ENCODE assay signal across 8 cellular contexts in the genomic region with DNA sequence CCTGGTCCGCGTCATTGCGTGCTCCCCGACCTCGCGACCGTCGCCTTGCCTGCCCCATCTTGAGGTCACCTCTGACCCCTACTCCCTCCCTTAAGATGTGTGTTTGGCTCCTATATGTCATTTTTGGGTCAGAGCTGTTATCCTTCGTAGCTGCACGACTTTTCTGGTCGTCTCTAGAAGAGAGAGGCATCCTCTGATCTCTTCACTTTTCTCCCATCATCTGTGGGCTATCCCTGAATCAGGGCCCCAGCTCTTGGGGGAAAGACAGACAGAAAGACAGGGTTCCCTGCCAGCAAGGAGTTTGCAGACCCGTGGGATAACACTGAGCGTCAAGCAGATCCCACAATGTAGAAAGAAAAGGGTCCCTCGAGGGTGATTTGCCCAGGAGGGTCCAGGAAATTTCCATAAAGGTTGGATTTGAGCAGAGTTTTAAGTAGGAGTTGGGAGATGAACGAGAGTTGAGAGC. TPM values are rescaled to one million over a fixed set of nuclear protein-coding genes. Genes with fewer than 3 reads are reported as not detected.
DNase-seq lines count a peak whose midpoint lies in the region; ATAC-seq and TF ChIP-seq lines count a peak whose summit lies in the region.

No MANE protein-coding gene starts in this region.

- peak overlapping the region; percentile 55 for H2BK15ac ChIP-seq in neuronal stem cell (ENCODE audit: low read length)

- H3K36me3 Mint-ChIP-seq in CD14-positive monocyte, result peaks cover 14 to 20% of the 10 kb centered on the region in 2 donors
- H3K36me3 Mint-ChIP-seq in effector memory CD8-positive, alpha-beta T cell (ENCODE audit: insufficient read depth), result peaks cover 16% of the 10 kb centered on the region

- DNase-seq in CD14-positive monocyte (ENCODE audit: low spot score), result no peak
- DNase-seq in NT2/D1 (ENCODE audit: low read depth, low spot score), result no peak
- no peak for DNase-seq in effector memory CD8-positive, alpha-beta T cell
- no peak for DNase-seq in neuronal stem cell (ENCODE audit: low spot score)
- DNase-seq in NCI-H748 (lab: John Stamatoyannopoulos, UW; ENCODE audit: unreplicated experiment), result no peak
- no peak for DNase-seq in effector CD8-positive, alpha-beta T cell (lab: John Stamatoyannopoulos, UW)

- H2BK5ac ChIP-seq in neuronal stem cell (ENCODE audit: low read length), result peak overlapping the region; percentile 26

- H4K8ac ChIP-seq in neuronal stem cell (ENCODE audit: low read depth, low read length), result peak overlapping the region; percentile 19

- H3K9me3 Mint-ChIP-seq in CD14-positive monocyte, result peaks cover 0 to 3% (median 2%) of the 10 kb centered on the region in 7 donors
- no peaks in the 10 kb centered on the region for H3K9me3 Mint-ChIP-seq in effector memory CD8-positive, alpha-beta T cell

- H3K79me1 ChIP-seq in neuronal stem cell (ENCODE audit: low read depth, low read length), result peaks cover 5% of the 10 kb centered on the region

- no peak overlapping the region for H3K4ac ChIP-seq in neuronal stem cell (ENCODE audit: low read length)

- H2BK12ac ChIP-seq in neuronal stem cell (ENCODE audit: low read length), result no peak overlapping the region

- H3K4me3 ChIP-seq in NT2/D1 (ENCODE audit: insufficient read length, low read depth) (peak overlapping the region; percentile 93), neuronal stem cell (ENCODE audit: low read length in 2 of 2) (peak overlapping the region; percentile 72 to 99)

- peak overlapping the region; percentile 34 for H2AK5ac ChIP-seq in neuronal stem cell (ENCODE audit: low read depth, low read length)

- H3K9me3 ChIP-seq in NT2/D1 (ENCODE audit: insufficient read depth, low read length) (peaks cover 18% of the 10 kb centered on the region; the same call in 1 of the 2 replicates), neuronal stem cell (replicated peaks in 1 of 2; ENCODE audit: control insufficient read depth in 2 of 2, insufficient read depth in 1 of 2, low read depth in 1 of 2, low read length in 2 of 2) (peaks cover 6 to 15% of the 10 kb centered on the region in 2 donors)

- no peak overlapping the region for H2BK120ac ChIP-seq in neuronal stem cell (ENCODE audit: low read depth, low read length)

- no CpG with 5 or more reads among the region's 15 CpGs for WGBS in neuronal stem cell (ENCODE audit: extremely low coverage in 2 of 2, insufficient read length in 2 of 2, insufficient replicate concordance in 1 of 2), 2 donors

- H3K4me3 Mint-ChIP-seq in CD14-positive monocyte, result peak overlapping the region; percentile 89 to 99
- H3K4me3 Mint-ChIP-seq in effector memory CD8-positive, alpha-beta T cell, result peak overlapping the region; percentile 87 to 96

- H3K4me1 Mint-ChIP-seq in CD14-positive monocyte, result peaks cover 43% of the 10 kb centered on the region
- peaks cover 35 to 40% of the 10 kb centered on the region in 2 donors for H3K4me1 Mint-ChIP-seq in effector memory CD8-positive, alpha-beta T cell (ENCODE audit: low read depth in 2 of 2)

- H3K27ac Mint-ChIP-seq in CD14-positive monocyte, result peak overlapping the region; percentile 96 to 99 (median 99)
- peak overlapping the region; percentile 95 to 99 for H3K27ac Mint-ChIP-seq in effector memory CD8-positive, alpha-beta T cell

- peak overlapping the region; percentile 95 for H2AFZ ChIP-seq in neuronal stem cell (ENCODE audit: low read length)

- no peak for ATAC-seq in effector memory CD8-positive, alpha-beta T cell (replicated peaks)
- ATAC-seq in HG02798 (IDR thresholded peaks at IDR 0.05; ENCODE audit: poor library complexity, unreplicated experiment) (no peak), HG02571 (IDR thresholded peaks at IDR 0.05; ENCODE audit: unreplicated experiment) (no peak)

- H3K27me3 ChIP-seq in NT2/D1 (ENCODE audit: insufficient read depth, insufficient read length) (no peaks in the 10 kb centered on the region), neuronal stem cell (ENCODE audit: control insufficient read depth in 3 of 3, insufficient read depth in 3 of 3, low read depth in 1 of 3, low read length in 3 of 3) (no peaks in the 10 kb centered on the region)

- peaks cover 8 to 16% (median 14%) of the 10 kb centered on the region in 3 donors for H3K27me3 Mint-ChIP-seq in CD14-positive monocyte (ENCODE audit: low read depth in 3 of 3)
- peaks cover 19 to 20% of the 10 kb centered on the region in 2 donors for H3K27me3 Mint-ChIP-seq in effector memory CD8-positive, alpha-beta T cell

- intact Hi-C loops in CD14-positive monocyte (cut with micrococcal nuclease), result loop anchor here (5.0 kb wide), 3 partner anchors 245 to 605 kb away; partner anchors contain the start of genes PSMB1 (in 2 of the 2), TBP (in 2 of the 2), C6orf120 (in 1 of the 2) and WDR27 (in 1 of the 2)

- H3K36me3 ChIP-seq in NT2/D1 (ENCODE audit: insufficient read depth, insufficient read length, low read length) (peaks cover 7% of the 10 kb centered on the region), neuronal stem cell (replicated peaks in 1 of 2; ENCODE audit: control insufficient read depth in 2 of 2, insufficient read depth in 2 of 2, low read length in 2 of 2) (peaks cover 0 to 17% of the 10 kb centered on the region in 2 donors)

- H3K4me2 ChIP-seq in neuronal stem cell (ENCODE audit: insufficient read depth, low read length, poor library complexity, severe bottlenecking), result peak overlapping the region; percentile 71

- H3K9ac ChIP-seq in NT2/D1 (ENCODE audit: insufficient read length, low read depth) (peak overlapping the region; percentile 89), neuronal stem cell (ENCODE audit: low read depth, low read length, poor library complexity) (peak overlapping the region; percentile 94)

- H3K27ac ChIP-seq in neuronal stem cell (replicated peaks; ENCODE audit: low read length), result no peak overlapping the region

- TF ChIP-seq CTCF in CD14-positive monocyte (IDR thresholded peaks at IDR 0.05), result no peak

- peak overlapping the region; percentile 76 for H3K23ac ChIP-seq in neuronal stem cell (ENCODE audit: low read depth, low read length, poor library complexity)

- peak overlapping the region; percentile 86 for H3K14ac ChIP-seq in neuronal stem cell (ENCODE audit: low read length)

- no peak overlapping the region for H4K91ac ChIP-seq in neuronal stem cell (ENCODE audit: low read depth, low read length, poor library complexity)

- peak overlapping the region; percentile 97 for H3K18ac ChIP-seq in neuronal stem cell (ENCODE audit: low read length)

- H3K4me1 ChIP-seq in NT2/D1 (ENCODE audit: insufficient read depth, insufficient read length) (peaks cover 2% of the 10 kb centered on the region), neuronal stem cell (ENCODE audit: control insufficient read depth in 2 of 2, insufficient read depth in 1 of 2, low read depth in 1 of 2, low read length in 2 of 2) (peaks cover 17 to 19% of the 10 kb centered on the region in 2 donors)

RNA-seq across cellular contexts. Expression of gene FAM120B, which starts 0.6 kb away (rescaled TPM):
- polyA plus RNA-seq in CD14-positive monocyte, result 10 to 100 TPM; 11.2 to 20.2 TPM
- polyA plus RNA-seq in neuronal stem cell (2013, experiment 1 of 2), result 18.0 TPM
- polyA plus RNA-seq in neuronal stem cell (2013, experiment 2 of 2), result 17.8 TPM

RNA-seq across cellular contexts. Expression of gene DLL1, which starts 16.2 kb away (rescaled TPM):
- polyA plus RNA-seq in CD14-positive monocyte, result not detected
- polyA plus RNA-seq in neuronal stem cell (2013, experiment 1 of 2), result 66.9 TPM
- polyA plus RNA-seq in neuronal stem cell (2013, experiment 2 of 2), result 67.5 TPM
